8 cellular contexts compared by ENCODE assay signal in genomic region chr15:76905013-76905839, GRCh38. TPM values are rescaled to one million over a fixed set of nuclear protein-coding genes. Genes with fewer than 3 reads are reported as not detected.
DNase-seq lines count a peak whose midpoint lies in the region; ATAC-seq and TF ChIP-seq lines count a peak whose summit lies in the region.

Gene SCAPER (minus strand): TSS chr15:76905340. CDS start chr15:76883817, 21,523 bp downstream.

- H2AFZ ChIP-seq in KMS-11 (ENCODE audit: low read depth), result peak within 1 kb of the TSS; percentile 92

- no peaks in the 10 kb centered on the region for H4K20me1 ChIP-seq in KMS-11 (ENCODE audit: insufficient read depth)

- H3K27me3 Mint-ChIP-seq in naive B cell, result no peaks in the 10 kb centered on the region

- H3K4me1 ChIP-seq in KMS-11 (ENCODE audit: low read depth, poor library complexity, severe bottlenecking), result peaks cover 30% of the 10 kb centered on the region

- peak within 1 kb of the TSS; percentile 83 for H3K9ac ChIP-seq in KMS-11

- H3K27me3 ChIP-seq in KMS-11 (ENCODE audit: insufficient read depth, low read depth), result no peaks in the 10 kb centered on the region

- peak; percentile 85 for ATAC-seq in GM21723 (IDR thresholded peaks at IDR 0.05; ENCODE audit: unreplicated experiment)
- peak; percentile 84 to 87 for ATAC-seq in naive B cell (ENCODE audit: low read depth in 2 of 2)
- ATAC-seq in stimulated activated effector memory CD8-positive, alpha-beta T cell treated with anti-CD3 and anti-CD28 coated beads, Interleukin-12 subunit alpha, Interleukin-12 subunit beta, amount 100 ng/mL, for 72 hours, result peak; percentile 93

- H3K36me3 ChIP-seq in KMS-11 (ENCODE audit: insufficient read depth), result no peaks in the 10 kb centered on the region

- peak within 1 kb of the TSS; percentile 87 to 96 (median 92) for H3K4me3 Mint-ChIP-seq in naive B cell
- H3K4me3 Mint-ChIP-seq in stimulated activated effector memory CD8-positive, alpha-beta T cell treated with anti-CD3 and anti-CD28 coated beads, Interleukin-12 subunit alpha, Interleukin-12 subunit beta, amount 100 ng/mL, for 72 hours, result peak within 1 kb of the TSS; percentile 88

- H3K4me2 ChIP-seq in KMS-11, result peak within 1 kb of the TSS; percentile 97

- H3K4me3 ChIP-seq in KMS-11 (IDR thresholded peaks at IDR 0.05; ENCODE audit: insufficient read depth, low read depth, low read length), result no peak within 1 kb of the TSS

- peaks cover 38 to 46% (median 39%) of the 10 kb centered on the region in 3 donors for H3K4me1 Mint-ChIP-seq in naive B cell
- peaks cover 25% of the 10 kb centered on the region for H3K4me1 Mint-ChIP-seq in stimulated activated effector memory CD8-positive, alpha-beta T cell treated with anti-CD3 and anti-CD28 coated beads, Interleukin-12 subunit alpha, Interleukin-12 subunit beta, amount 100 ng/mL, for 72 hours

- peak within 1 kb of the TSS; percentile 33; the same call in 1 of the 2 replicates for H3K27ac ChIP-seq in KMS-11

- peak; percentile 70 for DNase-seq in DMS53 treated with DMSO at 0.1 percent for 48 hours (lab: John Stamatoyannopoulos, UW; ENCODE audit: unreplicated experiment)
- DNase-seq in RKO (ENCODE audit: low spot score), result peak; percentile 92
- peak; percentile 88 for DNase-seq in activated T-helper 1 cell treated with Interleukin-2 at 50 U/mL for 16 hours (ENCODE audit: low read depth)
- peak; percentile 80 for DNase-seq in fibroblast of gingiva (ENCODE audit: low read depth)
- peak; percentile 90 for DNase-seq in naive B cell
- peak; percentile 83 to 95 for DNase-seq in stimulated activated effector memory CD8-positive, alpha-beta T cell treated with anti-CD3 and anti-CD28 coated beads, Interleukin-12 subunit alpha, Interleukin-12 subunit beta, amount 100 ng/mL, for 72 hours (ENCODE audit: low spot score in 2 of 2)

- no peak for TF ChIP-seq CTCF in KMS-11 (conservative IDR thresholded peaks at IDR 0.05; ENCODE audit: low read depth, low read length)

- peaks cover 7% of the 10 kb centered on the region; the same call in 1 of the 2 replicates for H3K79me2 ChIP-seq in KMS-11 (ENCODE audit: insufficient read depth, low read depth)

- H3K9me3 Mint-ChIP-seq in naive B cell, result no peaks in the 10 kb centered on the region
- H3K9me3 Mint-ChIP-seq in stimulated activated effector memory CD8-positive, alpha-beta T cell treated with anti-CD3 and anti-CD28 coated beads, Interleukin-12 subunit alpha, Interleukin-12 subunit beta, amount 100 ng/mL, for 72 hours, result no peaks in the 10 kb centered on the region

- H3K27ac Mint-ChIP-seq in naive B cell, result peak within 1 kb of the TSS; percentile 92 to 98 (median 98)
- peak within 1 kb of the TSS; percentile 95 for H3K27ac Mint-ChIP-seq in stimulated activated effector memory CD8-positive, alpha-beta T cell treated with anti-CD3 and anti-CD28 coated beads, Interleukin-12 subunit alpha, Interleukin-12 subunit beta, amount 100 ng/mL, for 72 hours

- no peaks in the 10 kb centered on the region for H3K36me3 Mint-ChIP-seq in naive B cell
- peaks cover 6% of the 10 kb centered on the region for H3K36me3 Mint-ChIP-seq in stimulated activated effector memory CD8-positive, alpha-beta T cell treated with anti-CD3 and anti-CD28 coated beads, Interleukin-12 subunit alpha, Interleukin-12 subunit beta, amount 100 ng/mL, for 72 hours

RNA-seq across cellular contexts. Expression of gene SCAPER, which starts in this region (rescaled TPM):
- 10 to 100 TPM; 11.2 to 38.5 (median 19.0) TPM for polyA plus RNA-seq in naive B cell (ENCODE audit: low read depth in 6 of 6)
